Comparison of ENCODE assay signal across 9 cellular contexts in genomic region chr16:85888405-85889331, GRCh38. TPM values are rescaled to one million over a fixed set of nuclear protein-coding genes. Genes with fewer than 3 reads are reported as not detected.
DNase-seq lines count a peak whose midpoint lies in the region; ATAC-seq and TF ChIP-seq lines count a peak whose summit lies in the region.
"Had no signal": no experiment of that assay in that cellular context is flagged by ENCODE, and none has a peak within 500 bp of the region (broad histone marks: within the 10 kb centered on the region; RNA-seq: fewer than 3 reads in every experiment).

No MANE protein-coding gene starts in this region.

- no peak overlapping the region for H3K4me3 ChIP-seq in body of pancreas

- peak; percentile 68 for ATAC-seq in GM21360 (IDR thresholded peaks at IDR 0.05; ENCODE audit: unreplicated experiment)
- ATAC-seq in HG03521 (IDR thresholded peaks at IDR 0.05; ENCODE audit: unreplicated experiment) = peak; percentile 88
- ATAC-seq in activated T-cell treated with anti-CD3 and anti-CD28 coated beads, Interleukin-2, amount 50 U/mL, for 72 hours (replicated peaks in 1 of 2) = peak; percentile 92 to 93
- ATAC-seq in natural killer cell = peak; percentile 89 to 95 (median 93)
- no peak for ATAC-seq in body of pancreas

- no peak for TF ChIP-seq POLR2A in body of pancreas (IDR thresholded peaks at IDR 0.05)

- 30 to 35% methylated on average over 5 of the region's 5 CpGs for WGBS in body of pancreas, 2 donors

- no peaks in the 10 kb centered on the region for H3K27me3 ChIP-seq in body of pancreas

- H3K36me3 Mint-ChIP-seq in activated T-cell treated with anti-CD3 and anti-CD28 coated beads, Interleukin-2, amount 50 U/mL, for 72 hours (ENCODE audit: insufficient read depth in 2 of 2) = no peaks in the 10 kb centered on the region
- no peaks in the 10 kb centered on the region for H3K36me3 Mint-ChIP-seq in natural killer cell

- H3K27ac ChIP-seq in body of pancreas = no peak overlapping the region
- H3K27ac ChIP-seq: VCaP had no signal

- intact Hi-C loops in natural killer cell (cut with micrococcal nuclease) = loop anchor here (1.0 kb wide), 3 partner anchors 8 to 48 kb away; no protein-coding TSS in a partner anchor
- intact Hi-C loops in body of pancreas (cut with DNase I) = no loop called here

- H3K36me3 ChIP-seq in body of pancreas (replicated peaks in 1 of 2; ENCODE audit: insufficient read depth in 1 of 2, low read depth in 2 of 2) = no peaks in the 10 kb centered on the region

- H3K27ac Mint-ChIP-seq in activated T-cell treated with anti-CD3 and anti-CD28 coated beads, Interleukin-2, amount 50 U/mL, for 72 hours = no peak overlapping the region
- H3K27ac Mint-ChIP-seq in natural killer cell = peak overlapping the region; percentile 84 to 88

- H3K4me1 ChIP-seq in body of pancreas = no peaks in the 10 kb centered on the region

- TF ChIP-seq CTCF in GM10266 (IDR thresholded peaks at IDR 0.05; ENCODE audit: control insufficient read depth, insufficient read depth, low read depth, missing control alignments) (no peak), natural killer cell (IDR thresholded peaks at IDR 0.05) (no peak), body of pancreas (IDR thresholded peaks at IDR 0.05) (no peak)

- H3K4me1 Mint-ChIP-seq in activated T-cell treated with anti-CD3 and anti-CD28 coated beads, Interleukin-2, amount 50 U/mL, for 72 hours (ENCODE audit: low read depth) = peaks cover 42% of the 10 kb centered on the region
- H3K4me1 Mint-ChIP-seq in natural killer cell = peaks cover 22 to 30% of the 10 kb centered on the region in 2 donors

- H3K9me3 Mint-ChIP-seq in activated T-cell treated with anti-CD3 and anti-CD28 coated beads, Interleukin-2, amount 50 U/mL, for 72 hours = no peaks in the 10 kb centered on the region
- no peaks in the 10 kb centered on the region for H3K9me3 Mint-ChIP-seq in natural killer cell

- peaks cover 40% of the 10 kb centered on the region for H3K27me3 Mint-ChIP-seq in activated T-cell treated with anti-CD3 and anti-CD28 coated beads, Interleukin-2, amount 50 U/mL, for 72 hours (ENCODE audit: low read depth)
- peaks cover 13 to 16% of the 10 kb centered on the region in 2 donors for H3K27me3 Mint-ChIP-seq in natural killer cell (ENCODE audit: low read depth in 2 of 2)

- DNase-seq in GM10266 (ENCODE audit: extremely low spot score) (peak; percentile 77), natural killer cell (no peak), body of pancreas (no peak), cortex of kidney (lab: John Stamatoyannopoulos, UW) (no peak), DMS79 treated with DMSO at 0.1 percent for 48 hours (lab: John Stamatoyannopoulos, UW) (no peak)
- DNase-seq in activated T-cell treated with anti-CD3 and anti-CD28 coated beads, Interleukin-2, amount 50 U/mL, for 72 hours = peak; percentile 46 to 53

- H3K4me3 Mint-ChIP-seq in activated T-cell treated with anti-CD3 and anti-CD28 coated beads, Interleukin-2, amount 50 U/mL, for 72 hours = peak overlapping the region; percentile 62 to 69
- peak overlapping the region; percentile 70 for H3K4me3 Mint-ChIP-seq in natural killer cell

- H3K9me3 ChIP-seq in body of pancreas = no peaks in the 10 kb centered on the region

RNA-seq across cellular contexts. Expression of gene IRF8, which starts 10.3 kb away (rescaled TPM):
- total RNA-seq in activated T-cell treated with anti-CD3 and anti-CD28 coated beads, Interleukin-2, amount 50 U/mL, for 72 hours = 10 to 100 TPM; 46.8 to 52.4 TPM
- total RNA-seq in natural killer cell (100 to 1,000 TPM; 101 to 167 (median 122) TPM), body of pancreas (1 to 10 TPM; 6.2 to 8.2 TPM)

Comparison
In these comparisons a context has a peak if more than half of its experiments do, and no peak if none do; other contexts are left out.
1. DNase-seq: peak in GM10266 (single experiment) and activated T-cell treated with anti-CD3 and anti-CD28 coated beads, Interleukin-2, amount 50 U/mL, for 72 hours (2 of 2); none in natural killer cell (single experiment), body of pancreas (0 of 4), cortex of kidney (single experiment) and DMS79 treated with DMSO at 0.1 percent for 48 hours (single experiment).
2. RNA of gene IRF8, which starts 10.3 kb away (total RNA-seq): 101 to 167 TPM in natural killer cell and 46.8 to 52.4 TPM in activated T-cell treated with anti-CD3 and anti-CD28 coated beads, Interleukin-2, amount 50 U/mL, for 72 hours; 6.2 to 8.2 TPM in body of pancreas; every median in the first group is over 4 times any median in the second.